In the genomic region with DNA sequence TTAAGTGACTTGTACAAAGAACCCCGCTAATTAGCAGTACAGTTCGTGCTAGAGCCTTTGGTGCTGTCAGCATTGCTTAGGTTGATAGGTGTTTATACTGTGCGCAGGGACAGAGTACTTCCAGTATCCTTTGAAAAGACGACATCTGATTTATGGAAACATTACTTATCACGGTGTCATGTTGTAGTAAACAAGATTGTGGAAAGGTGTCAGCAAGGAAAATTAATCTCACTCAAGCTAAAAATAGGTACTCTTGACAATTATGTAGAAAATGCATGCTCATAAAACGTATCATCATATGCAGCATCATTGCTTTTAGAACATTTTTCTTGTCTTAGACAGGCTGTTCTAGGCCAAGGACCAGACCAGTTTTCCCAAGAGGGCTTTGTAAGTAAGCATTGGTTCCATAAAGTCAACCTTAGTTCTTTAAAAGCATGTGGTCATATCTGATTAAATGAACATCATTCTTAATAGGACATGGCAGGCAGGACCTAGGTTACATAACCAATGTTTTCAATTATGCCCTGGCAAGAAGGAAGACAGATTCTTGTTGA, we compare ENCODE assay signal across 26 cellular contexts. TPM values are rescaled to one million over a fixed set of nuclear protein-coding genes. Genes with fewer than 3 reads are reported as not detected.
DNase-seq lines count a peak whose midpoint lies in the region; ATAC-seq and TF ChIP-seq lines count a peak whose summit lies in the region.
"Had no signal": no experiment of that assay in that cellular context is flagged by ENCODE, and none has a peak within 500 bp of the region (broad histone marks: within the 10 kb centered on the region; RNA-seq: fewer than 3 reads in every experiment).

No MANE protein-coding gene starts in this region.

- TF ChIP-seq POLR2A in heart left ventricle (IDR thresholded peaks at IDR 0.05): no peak

- WGBS in heart left ventricle, 4 donors: 58 to 74% (median 61%) methylated on average over 6 of the region's 6 CpGs

- no peaks in the 10 kb centered on the region for H3K4me1 Mint-ChIP-seq in neural progenitor cell
- H3K4me1 Mint-ChIP-seq: activated CD4-positive, alpha-beta T cell treated with anti-CD3 and anti-CD28 coated beads, Interleukin-2, amount 10 ng/mL, durations not matched to agents 24 days and 14 days; activated naive CD8-positive, alpha-beta T cell treated with anti-CD3 and anti-CD28 coated beads, Interleukin-2, amount 50 U/mL, for 24 hours had no signal

- H3K4me2 ChIP-seq in neural progenitor cell: no peak overlapping the region

- H3K27ac Mint-ChIP-seq in neural progenitor cell: no peak overlapping the region
- H3K27ac Mint-ChIP-seq: activated CD4-positive, alpha-beta T cell treated with anti-CD3 and anti-CD28 coated beads, Interleukin-2, amount 10 ng/mL, durations not matched to agents 24 days and 14 days; activated naive CD8-positive, alpha-beta T cell treated with anti-CD3 and anti-CD28 coated beads, Interleukin-2, amount 50 U/mL, for 24 hours; type B pancreatic cell had no signal

- H3K4me3 Mint-ChIP-seq in neural progenitor cell: no peak overlapping the region
- H3K4me3 Mint-ChIP-seq: activated CD4-positive, alpha-beta T cell treated with anti-CD3 and anti-CD28 coated beads, Interleukin-2, amount 10 ng/mL, durations not matched to agents 24 days and 14 days; activated naive CD8-positive, alpha-beta T cell treated with anti-CD3 and anti-CD28 coated beads, Interleukin-2, amount 50 U/mL, for 24 hours; activated T-cell treated with anti-CD3 and anti-CD28 coated beads, Interleukin-2, amount 50 U/mL, for 4 hours; type B pancreatic cell had no signal

- no peak overlapping the region for H2AFZ ChIP-seq in neural progenitor cell (replicated peaks)

- intact Hi-C loops in heart left ventricle (cut with DNase I) (no loop called here), left ventricle myocardium inferior (cut with micrococcal nuclease) (no loop called here)

- H3K4me1 ChIP-seq in heart left ventricle (peaks cover 0 to 17% (median 3%) of the 10 kb centered on the region in 12 donors), left ventricle myocardium inferior (peaks cover 16% of the 10 kb centered on the region), neural progenitor cell (peaks cover 11% of the 10 kb centered on the region), thoracic aorta (ENCODE audit: control insufficient read depth in 1 of 2, low read depth in 2 of 2) (peaks cover 0 to 37% of the 10 kb centered on the region in 2 donors)

- no peak overlapping the region for H3K9ac ChIP-seq in neural progenitor cell

- DNase-seq in heart left ventricle (no peak), left ventricle myocardium inferior (no peak), dedifferentiated amniotic fluid mesenchymal stem cell (ENCODE audit: extremely low spot score) (peak; percentile 48), neural progenitor cell (ENCODE audit: low spot score) (peak; percentile 39), thoracic aorta (ENCODE audit: low spot score) (no peak), NCI-H526 (lab: John Stamatoyannopoulos, UW) (no peak), DMS153 treated with DMSO at 0.1 percent for 48 hours (lab: John Stamatoyannopoulos, UW; ENCODE audit: unreplicated experiment) (no peak)
- DNase-seq: activated CD4-positive, alpha-beta T cell treated with anti-CD3 and anti-CD28 coated beads, Interleukin-2, amount 10 ng/mL, durations not matched to agents 24 days and 14 days; activated gamma-delta T cell treated with Interleukin-2 at 50 U/mL for 16 hours; activated naive CD8-positive, alpha-beta T cell treated with anti-CD3 and anti-CD28 coated beads, Interleukin-2, amount 50 U/mL, for 24 hours; activated T-cell treated with anti-CD3 and anti-CD28 coated beads, Interleukin-2, amount 50 U/mL, for 4 hours; DMS53; foreskin melanocyte; hippocampal formation; NCI-H1048; NCI-H2029; NCI-H774; occipital lobe; OCI-M1; stimulated activated CD4-positive, alpha-beta T cell treated with anti-CD3 and anti-CD28 coated beads, Interleukin-2, amount 100 ng/mL, for 24 hours; T-helper 9 cell; WERI-Rb-1 had no signal

- H3K36me3 Mint-ChIP-seq in neural progenitor cell: no peaks in the 10 kb centered on the region

- no peaks in the 10 kb centered on the region for H3K79me2 ChIP-seq in neural progenitor cell (ENCODE audit: low read depth)

- TF ChIP-seq CTCF in heart left ventricle (IDR thresholded peaks at IDR 0.05) (no peak), left ventricle myocardium inferior (IDR thresholded peaks at IDR 0.05; ENCODE audit: borderline replicate concordance) (no peak), neural progenitor cell (IDR thresholded peaks at IDR 0.05) (no peak), thoracic aorta (IDR thresholded peaks at IDR 0.05) (no peak)

- H3K9me3 Mint-ChIP-seq in neural progenitor cell: no peaks in the 10 kb centered on the region
- H3K9me3 Mint-ChIP-seq: activated CD4-positive, alpha-beta T cell treated with anti-CD3 and anti-CD28 coated beads, Interleukin-2, amount 10 ng/mL, durations not matched to agents 24 days and 14 days; activated naive CD8-positive, alpha-beta T cell treated with anti-CD3 and anti-CD28 coated beads, Interleukin-2, amount 50 U/mL, for 24 hours; activated T-cell treated with anti-CD3 and anti-CD28 coated beads, Interleukin-2, amount 50 U/mL, for 4 hours; type B pancreatic cell had no signal

- H3K9me3 ChIP-seq in heart left ventricle (no peaks in the 10 kb centered on the region), left ventricle myocardium inferior (replicated peaks) (no peaks in the 10 kb centered on the region), neural progenitor cell (ENCODE audit: low read depth) (no peaks in the 10 kb centered on the region), thoracic aorta (no peaks in the 10 kb centered on the region)

- H3K4me3 ChIP-seq in heart left ventricle (no peak overlapping the region), left ventricle myocardium inferior (no peak overlapping the region), neural progenitor cell (no peak overlapping the region), thoracic aorta (no peak overlapping the region)

- H4K20me1 ChIP-seq in neural progenitor cell (ENCODE audit: low read depth): no peaks in the 10 kb centered on the region

- no peaks in the 10 kb centered on the region for H3F3A ChIP-seq in neural progenitor cell (ENCODE audit: low read depth)

- ATAC-seq in heart left ventricle: peak in 3 of 4 donors; percentile 39 to 66 (median 59)
- no peak for ATAC-seq in thoracic aorta (ENCODE audit: insufficient number of reproducible peaks, low FRiP score, low read depth)
- ATAC-seq in activated CD4-positive, CD25-positive, alpha-beta regulatory T cell treated with anti-CD3 and anti-CD28 coated beads, Interleukin-2, amount 50 U/mL, for 24 hours: no peak
- ATAC-seq: activated naive CD8-positive, alpha-beta T cell treated with anti-CD3 and anti-CD28 coated beads, Interleukin-2, amount 50 U/mL, for 24 hours; activated T-cell treated with anti-CD3 and anti-CD28 coated beads, Interleukin-2, amount 50 U/mL, for 4 hours; left lobe of liver had no signal

- H3K27ac ChIP-seq in heart left ventricle: no peak overlapping the region
- H3K27ac ChIP-seq in left ventricle myocardium inferior (replicated peaks): no peak overlapping the region
- no peak overlapping the region for H3K27ac ChIP-seq in neural progenitor cell
- H3K27ac ChIP-seq in thoracic aorta: peak overlapping the region; percentile 8 to 16
- H3K27ac ChIP-seq: brain microvascular endothelial cell, WERI-Rb-1 had no signal

- peaks cover 0 to 7% (median 0%) of the 10 kb centered on the region in 9 donors for H3K36me3 ChIP-seq in heart left ventricle
- peaks cover 4% of the 10 kb centered on the region for H3K36me3 ChIP-seq in left ventricle myocardium inferior
- H3K36me3 ChIP-seq in neural progenitor cell: no peaks in the 10 kb centered on the region
- H3K36me3 ChIP-seq in thoracic aorta: no peaks in the 10 kb centered on the region
- H3K36me3 ChIP-seq: brain microvascular endothelial cell, WERI-Rb-1 had no signal

- H3K27me3 Mint-ChIP-seq in neural progenitor cell (ENCODE audit: insufficient read depth, low read depth): no peaks in the 10 kb centered on the region
- H3K27me3 Mint-ChIP-seq: activated CD4-positive, alpha-beta T cell treated with anti-CD3 and anti-CD28 coated beads, Interleukin-2, amount 10 ng/mL, durations not matched to agents 24 days and 14 days; activated naive CD8-positive, alpha-beta T cell treated with anti-CD3 and anti-CD28 coated beads, Interleukin-2, amount 50 U/mL, for 24 hours; type B pancreatic cell had no signal

- H3K27me3 ChIP-seq in heart left ventricle (no peaks in the 10 kb centered on the region), left ventricle myocardium inferior (ENCODE audit: low read depth) (no peaks in the 10 kb centered on the region), neural progenitor cell (no peaks in the 10 kb centered on the region), thoracic aorta (replicated peaks; ENCODE audit: insufficient read depth) (no peaks in the 10 kb centered on the region)
- H3K27me3 ChIP-seq: brain microvascular endothelial cell had no signal

RNA-seq across cellular contexts. Expression of gene SH3BGR, which starts 33.0 kb away (rescaled TPM):
- total RNA-seq in heart left ventricle (100 to 1,000 TPM in 6 of 9 donors, 10 to 100 TPM in 3; 52.1 to 357 (median 115) TPM), left ventricle myocardium inferior (103 TPM), neural progenitor cell (ENCODE audit: low replicate concordance) (7.5 and 12.2 TPM in 2 replicates), thoracic aorta (10 to 100 TPM; 14.6 to 24.9 TPM)
- polyA plus RNA-seq in heart left ventricle: 100 to 1,000 TPM; 152 to 193 TPM

RNA-seq across cellular contexts. Expression of gene LCA5L, which starts 39.2 kb away (rescaled TPM):
- 1 to 10 TPM in 4 of 9 donors, under 1 TPM in 3, not detected in 2; 0.67 to 1.5 (median 1.0) TPM for total RNA-seq in heart left ventricle
- 1 to 10 TPM in 1 of 2 donors, under 1 TPM in 1; 0.65 to 1.1 TPM for polyA plus RNA-seq in heart left ventricle
- total RNA-seq in left ventricle myocardium inferior: 0.80 TPM
- total RNA-seq in neural progenitor cell (ENCODE audit: low replicate concordance): 2.6 and 4.7 TPM in 2 replicates
- 1 to 10 TPM; 1.2 to 3.2 TPM for total RNA-seq in thoracic aorta
- total RNA-seq: activated CD4-positive, alpha-beta T cell treated with anti-CD3 and anti-CD28 coated beads, Interleukin-2, amount 10 ng/mL, durations not matched to agents 24 days and 14 days; occipital lobe had no signal

Comparison
In these comparisons a context has a peak if more than half of its experiments do, and no peak if none do; other contexts are left out.
1. ATAC-seq: peak in heart left ventricle (3 of 4); none in thoracic aorta (single experiment) and activated CD4-positive, CD25-positive, alpha-beta regulatory T cell treated with anti-CD3 and anti-CD28 coated beads, Interleukin-2, amount 50 U/mL, for 24 hours (0 of 2).
2. DNase-seq: peak in dedifferentiated amniotic fluid mesenchymal stem cell (single experiment) and neural progenitor cell (single experiment); none in heart left ventricle (0 of 5), left ventricle myocardium inferior (single experiment), thoracic aorta (single experiment), NCI-H526 (0 of 2) and DMS153 treated with DMSO at 0.1 percent for 48 hours (single experiment).
3. H3K27ac ChIP-seq: peak in thoracic aorta (2 of 2); none in heart left ventricle (0 of 12), left ventricle myocardium inferior (single experiment) and neural progenitor cell (single experiment).